8 cellular contexts compared by ENCODE assay signal in the genomic region with DNA sequence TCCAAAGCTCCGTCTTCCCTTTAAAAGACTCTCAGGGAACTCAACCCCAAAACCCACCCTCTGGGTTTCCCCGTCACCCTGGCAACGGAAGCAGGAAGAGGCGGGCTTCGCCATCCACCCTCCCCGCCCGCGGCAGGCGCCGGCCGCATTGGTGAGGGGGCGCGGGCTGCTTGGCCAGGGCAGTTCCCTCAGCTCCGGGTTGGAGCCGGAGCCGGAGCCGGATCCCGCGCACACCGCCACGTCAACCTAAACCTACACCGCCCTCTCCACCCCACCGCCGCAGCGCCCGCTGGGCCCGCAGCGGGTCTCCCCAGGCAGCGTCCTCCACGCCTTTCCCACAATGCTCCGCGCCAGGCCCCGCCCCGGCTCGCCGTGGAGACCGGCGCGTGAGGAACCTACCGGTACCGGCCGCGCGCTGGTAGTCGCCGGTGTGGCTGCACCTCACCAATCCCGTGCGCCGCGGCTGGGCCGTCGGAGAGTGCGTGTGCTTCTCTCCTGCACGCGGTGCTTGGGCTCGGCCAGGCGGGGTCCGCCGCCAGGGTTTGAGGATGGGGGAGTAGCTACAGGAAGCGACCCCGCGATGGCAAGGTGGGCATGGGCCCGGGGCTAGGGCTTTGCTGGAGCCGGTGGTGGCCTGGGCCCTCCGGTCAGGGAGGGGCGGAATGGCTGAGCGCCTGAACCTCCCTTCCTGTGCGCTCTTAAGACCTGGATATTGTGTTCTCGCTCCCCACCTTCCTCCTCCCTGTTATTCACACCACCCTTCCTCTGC. TPM values are rescaled to one million over a fixed set of nuclear protein-coding genes. Genes with fewer than 3 reads are reported as not detected.
DNase-seq lines count a peak whose midpoint lies in the region; TF ChIP-seq lines count a peak whose summit lies in the region.

A gene with protein sequence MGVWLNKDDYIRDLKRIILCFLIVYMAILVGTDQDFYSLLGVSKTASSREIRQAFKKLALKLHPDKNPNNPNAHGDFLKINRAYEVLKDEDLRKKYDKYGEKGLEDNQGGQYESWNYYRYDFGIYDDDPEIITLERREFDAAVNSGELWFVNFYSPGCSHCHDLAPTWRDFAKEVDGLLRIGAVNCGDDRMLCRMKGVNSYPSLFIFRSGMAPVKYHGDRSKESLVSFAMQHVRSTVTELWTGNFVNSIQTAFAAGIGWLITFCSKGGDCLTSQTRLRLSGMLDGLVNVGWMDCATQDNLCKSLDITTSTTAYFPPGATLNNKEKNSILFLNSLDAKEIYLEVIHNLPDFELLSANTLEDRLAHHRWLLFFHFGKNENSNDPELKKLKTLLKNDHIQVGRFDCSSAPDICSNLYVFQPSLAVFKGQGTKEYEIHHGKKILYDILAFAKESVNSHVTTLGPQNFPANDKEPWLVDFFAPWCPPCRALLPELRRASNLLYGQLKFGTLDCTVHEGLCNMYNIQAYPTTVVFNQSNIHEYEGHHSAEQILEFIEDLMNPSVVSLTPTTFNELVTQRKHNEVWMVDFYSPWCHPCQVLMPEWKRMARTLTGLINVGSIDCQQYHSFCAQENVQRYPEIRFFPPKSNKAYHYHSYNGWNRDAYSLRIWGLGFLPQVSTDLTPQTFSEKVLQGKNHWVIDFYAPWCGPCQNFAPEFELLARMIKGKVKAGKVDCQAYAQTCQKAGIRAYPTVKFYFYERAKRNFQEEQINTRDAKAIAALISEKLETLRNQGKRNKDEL (plus strand): TSS at position 362 of the 769 bp plus-strand sequence. CDS start 1,830 bp downstream, outside the sequence.

- no peaks in the 10 kb centered on the region; a peak in 1 of 4 replicates for H3K4me1 Mint-ChIP-seq in H9

- H3K23me2 ChIP-seq in H9 (ENCODE audit: insufficient read length, low read depth, low read length, poor library complexity, severe bottlenecking): peaks cover 5% of the 10 kb centered on the region

- H3K27me3 Mint-ChIP-seq in H9 (ENCODE audit: low read depth): no peaks in the 10 kb centered on the region

- H2BK5ac ChIP-seq in H9 (ENCODE audit: insufficient read length, low read length): no peak within 1 kb of the TSS

- no peak within 1 kb of the TSS for H3K27ac Mint-ChIP-seq in H9

- peak within 1 kb of the TSS; percentile 65 for H2BK120ac ChIP-seq in H9 (ENCODE audit: low read depth, low read length, poor library complexity, severe bottlenecking)

- peak within 1 kb of the TSS; percentile 84 for H3K18ac ChIP-seq in H9 (ENCODE audit: insufficient read length, low read depth, low read length)

- no CpG with 5 or more reads among the region's 69 CpGs for WGBS in H9 (ENCODE audit: extremely low coverage, insufficient read length, low lambda C conversion rate)
- WGBS in suprapubic skin: 0% methylated on average over 28 of the region's 69 CpGs

- no peak within 1 kb of the TSS for H3T11ph ChIP-seq in H9 (ENCODE audit: low read length)

- peak within 1 kb of the TSS; percentile 79 for H3K4me2 ChIP-seq in H9 (ENCODE audit: insufficient read depth, insufficient read length, low read length)

- peak within 1 kb of the TSS; percentile 89 for H3K14ac ChIP-seq in H9 (ENCODE audit: insufficient read depth, low read length)

- TF ChIP-seq CTCF in H9 (conservative IDR thresholded peaks at IDR 0.05) (no peak), suprapubic skin (IDR thresholded peaks at IDR 0.05) (no peak)

- no peak within 1 kb of the TSS for H4K5ac ChIP-seq in H9 (ENCODE audit: insufficient read length, low read depth, low read length)

- no peaks in the 10 kb centered on the region for H4K20me1 ChIP-seq in H9 (ENCODE audit: control insufficient read depth, insufficient read depth, insufficient read length)

- H3K56ac ChIP-seq in H9 (ENCODE audit: insufficient read length, low read depth, low read length): no peak within 1 kb of the TSS

- H3K4me3 ChIP-seq in SJSA1: peak within 1 kb of the TSS; percentile 77
- peak within 1 kb of the TSS; percentile 72 for H3K4me3 ChIP-seq in suprapubic skin

- H3K79me1 ChIP-seq in H9 (ENCODE audit: insufficient read depth, low read depth, low read length, poor library complexity, severe bottlenecking): no peaks in the 10 kb centered on the region

- H3K36me3 Mint-ChIP-seq in H9 (ENCODE audit: insufficient read depth in 1 of 3, low read depth in 3 of 3): peaks cover 2 to 19% (median 11%) of the 10 kb centered on the region in 3 experiments; a peak in 5 of 7 replicates

- H2AK5ac ChIP-seq in H9 (ENCODE audit: insufficient read length, low read length): no peak within 1 kb of the TSS

- no peak within 1 kb of the TSS for H4K8ac ChIP-seq in H9 (replicated peaks; ENCODE audit: insufficient read length, low read depth, low read length)

- no peak within 1 kb of the TSS for H2BK15ac ChIP-seq in H9 (ENCODE audit: low read depth, low read length)

- DNase-seq in GDM1 (lab: John Stamatoyannopoulos, UW) (peak; percentile 84), H9 (peak; percentile 93), M059J (ENCODE audit: low read depth) (peak; percentile 88), SJSA1 (ENCODE audit: low read depth in 1 of 2, low spot score in 2 of 2) (peak; percentile 86 to 88), germinal center (ENCODE audit: low spot score) (peak; percentile 87), nucleus accumbens (lab: John Stamatoyannopoulos, UW) (peak; percentile 52 to 96 (median 89)), suprapubic skin (ENCODE audit: low spot score in 2 of 2) (peak; percentile 89)
- peak; percentile 91 for DNase-seq in activated naive CD4-positive, alpha-beta T cell treated with Interleukin-2 at 50 U/mL for 16 hours

- no peaks in the 10 kb centered on the region for H3K9me3 ChIP-seq in H9 (ENCODE audit: control insufficient read depth, low read depth, low read length)
- no peaks in the 10 kb centered on the region for H3K9me3 ChIP-seq in SJSA1 (replicated peaks)
- H3K9me3 ChIP-seq in suprapubic skin: no peaks in the 10 kb centered on the region

- H3K9ac ChIP-seq in H9 (ENCODE audit: extremely low read depth, insufficient read length, low read length): peak within 1 kb of the TSS; percentile 91

- no peaks in the 10 kb centered on the region for H3K9me3 Mint-ChIP-seq in H9

- peak within 1 kb of the TSS; percentile 81 for H2AFZ ChIP-seq in H9 (ENCODE audit: low read length)

- no peak for TF ChIP-seq EP300 in suprapubic skin (IDR thresholded peaks at IDR 0.05)

- H3K36me3 ChIP-seq in SJSA1 (peaks cover 8% of the 10 kb centered on the region), suprapubic skin (peaks cover 9% of the 10 kb centered on the region)

- H3K4ac ChIP-seq in H9 (ENCODE audit: low read depth, low read length): no peak within 1 kb of the TSS

- peak in 1 of 2 donors; percentile 5 for TF ChIP-seq POLR2A in suprapubic skin (IDR thresholded peaks at IDR 0.05)

- no peak within 1 kb of the TSS for H4K91ac ChIP-seq in H9 (ENCODE audit: insufficient read length, low read depth, low read length)

- H3K4me1 ChIP-seq in H9 (ENCODE audit: insufficient read depth, low read length): no peaks in the 10 kb centered on the region
- peaks cover 7% of the 10 kb centered on the region for H3K4me1 ChIP-seq in SJSA1 (replicated peaks)
- peaks cover 26% of the 10 kb centered on the region for H3K4me1 ChIP-seq in suprapubic skin

- no peak within 1 kb of the TSS for H3K23ac ChIP-seq in H9 (ENCODE audit: insufficient read length, low read depth, low read length)

- no peak within 1 kb of the TSS for H2BK12ac ChIP-seq in H9 (ENCODE audit: insufficient read length, low read depth, low read length)

- H3K79me2 ChIP-seq in H9 (ENCODE audit: insufficient read depth, low read length): no peaks in the 10 kb centered on the region

- H2BK20ac ChIP-seq in H9 (ENCODE audit: low read depth, low read length, poor library complexity, severe bottlenecking): no peak within 1 kb of the TSS

- H3K27me3 ChIP-seq in H9 (ENCODE audit: insufficient read depth, low read length) (no peaks in the 10 kb centered on the region), SJSA1 (replicated peaks) (no peaks in the 10 kb centered on the region), suprapubic skin (no peaks in the 10 kb centered on the region)

- H3K27ac ChIP-seq in H9 (ENCODE audit: insufficient read length, low read depth, low read length) (peak within 1 kb of the TSS; percentile 59), SJSA1 (peak within 1 kb of the TSS; percentile 29), suprapubic skin (peak within 1 kb of the TSS; percentile 76)

- no peak within 1 kb of the TSS for H3K4me3 Mint-ChIP-seq in H9

RNA-seq across cellular contexts. Expression of the gene that starts here (rescaled TPM):
- total RNA-seq in H9 (2021): 119 and 129 TPM in 2 replicates
- total RNA-seq in M059J (2014; rRNA removed; shearing (Covaris generic)): 48.7 and 86.9 TPM in 2 replicates
- total RNA-seq in SJSA1 (2014; rRNA removed; shearing (Covaris generic)): 102 and 122 TPM in 2 replicates
- 10 to 100 TPM; 25.5 to 33.4 (median 29.0) TPM for total RNA-seq in suprapubic skin

Comparison
In these comparisons a context has a peak if more than half of its experiments do, and no peak if none do; other contexts are left out.
1. Peak in every context shown above with its lines: DNase-seq, H3K4me3 ChIP-seq and H3K27ac ChIP-seq.